ENCODE assay signal across 8 cellular contexts in genomic region chr1:204410764-204411450, GRCh38. TPM values are rescaled to one million over a fixed set of nuclear protein-coding genes. Genes with fewer than 3 reads are reported as not detected.
A peak's percentile ranks its signal among the peaks of the same experiment; 100 is the strongest.
DNase-seq lines count a peak whose midpoint lies in the region; ATAC-seq and TF ChIP-seq lines count a peak whose summit lies in the region.

No MANE protein-coding gene starts in this region.

- TF ChIP-seq CTCF in CD8-positive, alpha-beta T cell (IDR thresholded peaks at IDR 0.05): no peak
- TF ChIP-seq CTCF in brain microvascular endothelial cell (IDR thresholded peaks at IDR 0.05; ENCODE audit: low read depth, low read length, missing control alignments): no peak

- peak overlapping the region; percentile 99 for H3K27ac ChIP-seq in CD8-positive, alpha-beta T cell (ENCODE audit: low read depth, low read length)
- H3K27ac ChIP-seq in brain microvascular endothelial cell: peak overlapping the region; percentile 97

- intact Hi-C loops in CD8-positive, alpha-beta T cell (cut with DNase I, micrococcal nuclease): loop anchor here (1.0 to 5.0 kb wide), 9 partner anchors 13 to 1524 kb away; partner anchors contain the start of genes SNRPE (in 2 of the 2), MDM4 (in 1 of the 2), PIK3C2B (in 1 of the 2) and RABIF (in 1 of the 2)

- no peaks in the 10 kb centered on the region for H3K9me3 ChIP-seq in CD8-positive, alpha-beta T cell (ENCODE audit: low read length)

- H3K36me3 Mint-ChIP-seq in CD8-positive, alpha-beta T cell: peaks cover 46% of the 10 kb centered on the region

- no peaks in the 10 kb centered on the region for H3K27me3 ChIP-seq in CD8-positive, alpha-beta T cell (ENCODE audit: insufficient read depth, low read length)
- no peaks in the 10 kb centered on the region for H3K27me3 ChIP-seq in brain microvascular endothelial cell (replicated peaks)

- ATAC-seq in CD8-positive, alpha-beta T cell: peak; percentile 12
- peak; percentile 25 for ATAC-seq in GM18870 (IDR thresholded peaks at IDR 0.05; ENCODE audit: unreplicated experiment)
- ATAC-seq in HG03097 (IDR thresholded peaks at IDR 0.05; ENCODE audit: low FRiP score, unreplicated experiment): peak; percentile 25

- CTCF ChIA-PET in CD8-positive, alpha-beta T cell (lab: Charles Lee): interaction anchor here (1.0 to 4.9 kb wide), 2 partner anchors 13 to 17 kb away, joined by 3 to 62 read pairs; no protein-coding TSS in a partner anchor

- DNase-seq in CD8-positive, alpha-beta T cell: peak in 4 of 7 experiments; percentile 18 to 47 (median 31)
- peak; percentile 42 for DNase-seq in RPMI8226
- peak; percentile 40 for DNase-seq in brain microvascular endothelial cell
- peak; percentile 46 for DNase-seq in iPS-NIHi11 (ENCODE audit: low spot score)
- DNase-seq in smooth muscle cell of the brain vasculature (ENCODE audit: low read depth, low spot score): peak; percentile 17
- no peak for DNase-seq in HPDE6-E6E7 (ENCODE audit: extremely low spot score)

- POLR2A ChIA-PET in CD8-positive, alpha-beta T cell (lab: Charles Lee): interaction anchor here (0.8 to 1.7 kb wide), 5 partner anchors 12 to 134 kb away, joined by 3 to 6 read pairs (median 4); no protein-coding TSS in a partner anchor

- peak overlapping the region; percentile 94 for H3K4me3 ChIP-seq in CD8-positive, alpha-beta T cell (ENCODE audit: low read depth, low read length)
- peak overlapping the region; percentile 100 for H3K4me3 ChIP-seq in brain microvascular endothelial cell (ENCODE audit: low read depth, low read length)

- H3K4me1 Mint-ChIP-seq in CD8-positive, alpha-beta T cell (ENCODE audit: low read depth): peaks cover 19% of the 10 kb centered on the region

- no peaks in the 10 kb centered on the region for H3K9me3 Mint-ChIP-seq in CD8-positive, alpha-beta T cell

- H3K4me1 ChIP-seq in CD8-positive, alpha-beta T cell (ENCODE audit: insufficient read depth, low read length): peaks cover 6% of the 10 kb centered on the region

- H3K36me3 ChIP-seq in CD8-positive, alpha-beta T cell (ENCODE audit: insufficient read depth, low read length): no peaks in the 10 kb centered on the region
- peaks cover 2% of the 10 kb centered on the region for H3K36me3 ChIP-seq in brain microvascular endothelial cell (replicated peaks)

- in situ Hi-C loops in brain microvascular endothelial cell (cut with HindIII; ENCODE audit: low pct_ligation_motif_present, low sequenced_read_pairs): no loop called here

- peak overlapping the region; percentile 98 for H3K4me3 Mint-ChIP-seq in CD8-positive, alpha-beta T cell

- H3K27me3 Mint-ChIP-seq in CD8-positive, alpha-beta T cell (ENCODE audit: low read depth): no peaks in the 10 kb centered on the region

- peak overlapping the region; percentile 99 for H3K27ac Mint-ChIP-seq in CD8-positive, alpha-beta T cell

RNA-seq across cellular contexts. Expression of gene PPP1R15B, which starts 0.7 kb away (rescaled TPM):
- total RNA-seq in CD8-positive, alpha-beta T cell: 100 to 1,000 TPM; 144 to 146 TPM

RNA-seq across cellular contexts. Expression of gene PLEKHA6, which starts 51.2 kb away (rescaled TPM):
- under 1 TPM; 0.11 to 0.14 TPM for total RNA-seq in CD8-positive, alpha-beta T cell
